Comparison of ENCODE assay signal across 1 cellular context in the genomic region with DNA sequence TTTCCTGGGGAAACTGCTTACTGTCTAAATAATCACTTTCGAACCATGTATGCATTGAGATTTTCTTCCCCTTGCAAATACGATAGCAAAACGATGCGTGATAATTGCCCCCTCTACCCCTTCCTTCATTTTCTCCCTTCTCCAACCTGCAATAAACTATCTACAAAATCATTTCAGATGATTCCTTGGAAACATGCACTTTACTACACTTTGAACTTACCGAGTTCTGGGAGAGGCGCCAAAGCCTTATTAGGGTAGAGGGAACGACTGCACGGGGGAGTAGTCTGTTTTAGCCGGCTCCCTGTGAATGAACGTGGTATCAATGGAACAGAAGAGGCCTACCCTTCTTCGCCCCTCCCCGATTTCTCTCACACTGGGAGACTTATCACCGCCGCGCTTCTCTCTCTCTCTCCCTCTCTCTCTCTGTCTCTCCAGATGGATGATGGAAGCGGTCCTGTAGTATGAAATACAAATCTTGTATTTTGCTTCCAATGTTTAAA.
TF ChIP-seq lines count a peak whose summit lies in the region.

A gene with protein sequence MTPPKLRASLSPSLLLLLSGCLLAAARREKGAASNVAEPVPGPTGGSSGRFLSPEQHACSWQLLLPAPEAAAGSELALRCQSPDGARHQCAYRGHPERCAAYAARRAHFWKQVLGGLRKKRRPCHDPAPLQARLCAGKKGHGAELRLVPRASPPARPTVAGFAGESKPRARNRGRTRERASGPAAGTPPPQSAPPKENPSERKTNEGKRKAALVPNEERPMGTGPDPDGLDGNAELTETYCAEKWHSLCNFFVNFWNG (minus strand): TSS at position 309 of the 500 bp plus-strand sequence. CDS start 517 bp downstream, outside the sequence.

TF ChIP-seq in HepG2, 621 proteins besides CTCF, POLR2A, EP300 and RAD21 (continued from another document and continues in another):
- TF ChIP-seq, protein P1, sequence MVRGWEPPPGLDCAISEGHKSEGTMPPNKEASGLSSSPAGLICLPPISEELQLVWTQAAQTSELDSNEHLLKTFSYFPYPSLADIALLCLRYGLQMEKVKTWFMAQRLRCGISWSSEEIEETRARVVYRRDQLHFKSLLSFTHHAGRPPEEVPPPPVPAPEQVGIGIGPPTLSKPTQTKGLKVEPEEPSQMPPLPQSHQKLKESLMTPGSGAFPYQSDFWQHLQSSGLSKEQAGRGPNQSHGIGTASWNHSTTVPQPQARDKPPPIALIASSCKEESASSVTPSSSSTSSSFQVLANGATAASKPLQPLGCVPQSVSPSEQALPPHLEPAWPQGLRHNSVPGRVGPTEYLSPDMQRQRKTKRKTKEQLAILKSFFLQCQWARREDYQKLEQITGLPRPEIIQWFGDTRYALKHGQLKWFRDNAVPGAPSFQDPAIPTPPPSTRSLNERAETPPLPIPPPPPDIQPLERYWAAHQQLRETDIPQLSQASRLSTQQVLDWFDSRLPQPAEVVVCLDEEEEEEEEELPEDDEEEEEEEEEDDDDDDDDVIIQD (CRISPR knock-in tag; IDR thresholded peaks at IDR 0.05; ENCODE audit: low read depth) = no peak
- TF ChIP-seq KDM5B (CRISPR knock-in tag; IDR thresholded peaks at IDR 0.05; ENCODE audit: borderline replicate concordance) (no peak), ZBTB7B (CRISPR knock-in tag; IDR thresholded peaks at IDR 0.05) (no peak), MIER3 (CRISPR knock-in tag; IDR thresholded peaks at IDR 0.05; ENCODE audit: borderline replicate concordance) (no peak), ZNF572 (CRISPR knock-in tag; IDR thresholded peaks at IDR 0.05) (0 out of 2 replicates have a peak, but pooled peaks have one; percentile 71), ZNF589 (CRISPR knock-in tag; conservative IDR thresholded peaks at IDR 0.05) (no peak), BRD4 (CRISPR knock-in tag; IDR thresholded peaks at IDR 0.05) (no peak), CBX2 (IDR thresholded peaks at IDR 0.05; ENCODE audit: low read depth, low read length) (no peak), CBX2 (CRISPR knock-in tag; IDR thresholded peaks at IDR 0.05; ENCODE audit: low read depth) (no peak), ZNF282 (IDR thresholded peaks at IDR 0.05; ENCODE audit: partially characterized antibody) (no peak), ZNF44 (CRISPR knock-in tag; IDR thresholded peaks at IDR 0.05) (no peak), PITX1 (CRISPR knock-in tag; IDR thresholded peaks at IDR 0.05) (0 out of 2 replicates have a peak, but pooled peaks have one; percentile 2), XBP1 (CRISPR knock-in tag; IDR thresholded peaks at IDR 0.05) (no peak), SRF (IDR thresholded peaks at IDR 0.05; ENCODE audit: low read depth, low read length) (peak; percentile 65; the same call in 1 of the 2 replicates), HHEX (CRISPR knock-in tag; IDR thresholded peaks at IDR 0.05) (no peak), SRSF9 (IDR thresholded peaks at IDR 0.05; ENCODE audit: borderline replicate concordance, insufficient read depth, low read depth, low read length, poor library complexity, severe bottlenecking) (no peak), BHLHE40 (IDR thresholded peaks at IDR 0.05; ENCODE audit: low read length) (no peak), ETV5 (CRISPR knock-in tag; IDR thresholded peaks at IDR 0.05; ENCODE audit: borderline replicate concordance) (no peak)
- TF ChIP-seq, protein P2, sequence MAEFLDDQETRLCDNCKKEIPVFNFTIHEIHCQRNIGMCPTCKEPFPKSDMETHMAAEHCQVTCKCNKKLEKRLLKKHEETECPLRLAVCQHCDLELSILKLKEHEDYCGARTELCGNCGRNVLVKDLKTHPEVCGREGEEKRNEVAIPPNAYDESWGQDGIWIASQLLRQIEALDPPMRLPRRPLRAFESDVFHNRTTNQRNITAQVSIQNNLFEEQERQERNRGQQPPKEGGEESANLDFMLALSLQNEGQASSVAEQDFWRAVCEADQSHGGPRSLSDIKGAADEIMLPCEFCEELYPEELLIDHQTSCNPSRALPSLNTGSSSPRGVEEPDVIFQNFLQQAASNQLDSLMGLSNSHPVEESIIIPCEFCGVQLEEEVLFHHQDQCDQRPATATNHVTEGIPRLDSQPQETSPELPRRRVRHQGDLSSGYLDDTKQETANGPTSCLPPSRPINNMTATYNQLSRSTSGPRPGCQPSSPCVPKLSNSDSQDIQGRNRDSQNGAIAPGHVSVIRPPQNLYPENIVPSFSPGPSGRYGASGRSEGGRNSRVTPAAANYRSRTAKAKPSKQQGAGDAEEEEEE (CRISPR knock-in tag; IDR thresholded peaks at IDR 0.05; ENCODE audit: borderline replicate concordance) = no peak
- TF ChIP-seq, protein P3, sequence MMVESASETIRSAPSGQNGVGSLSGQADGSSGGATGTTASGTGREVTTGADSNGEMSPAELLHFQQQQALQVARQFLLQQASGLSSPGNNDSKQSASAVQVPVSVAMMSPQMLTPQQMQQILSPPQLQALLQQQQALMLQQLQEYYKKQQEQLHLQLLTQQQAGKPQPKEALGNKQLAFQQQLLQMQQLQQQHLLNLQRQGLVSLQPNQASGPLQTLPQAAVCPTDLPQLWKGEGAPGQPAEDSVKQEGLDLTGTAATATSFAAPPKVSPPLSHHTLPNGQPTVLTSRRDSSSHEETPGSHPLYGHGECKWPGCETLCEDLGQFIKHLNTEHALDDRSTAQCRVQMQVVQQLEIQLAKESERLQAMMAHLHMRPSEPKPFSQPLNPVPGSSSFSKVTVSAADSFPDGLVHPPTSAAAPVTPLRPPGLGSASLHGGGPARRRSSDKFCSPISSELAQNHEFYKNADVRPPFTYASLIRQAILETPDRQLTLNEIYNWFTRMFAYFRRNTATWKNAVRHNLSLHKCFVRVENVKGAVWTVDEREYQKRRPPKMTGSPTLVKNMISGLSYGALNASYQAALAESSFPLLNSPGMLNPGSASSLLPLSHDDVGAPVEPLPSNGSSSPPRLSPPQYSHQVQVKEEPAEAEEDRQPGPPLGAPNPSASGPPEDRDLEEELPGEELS (CRISPR knock-in tag; IDR thresholded peaks at IDR 0.05) = no peak
- TF ChIP-seq, protein P4, sequence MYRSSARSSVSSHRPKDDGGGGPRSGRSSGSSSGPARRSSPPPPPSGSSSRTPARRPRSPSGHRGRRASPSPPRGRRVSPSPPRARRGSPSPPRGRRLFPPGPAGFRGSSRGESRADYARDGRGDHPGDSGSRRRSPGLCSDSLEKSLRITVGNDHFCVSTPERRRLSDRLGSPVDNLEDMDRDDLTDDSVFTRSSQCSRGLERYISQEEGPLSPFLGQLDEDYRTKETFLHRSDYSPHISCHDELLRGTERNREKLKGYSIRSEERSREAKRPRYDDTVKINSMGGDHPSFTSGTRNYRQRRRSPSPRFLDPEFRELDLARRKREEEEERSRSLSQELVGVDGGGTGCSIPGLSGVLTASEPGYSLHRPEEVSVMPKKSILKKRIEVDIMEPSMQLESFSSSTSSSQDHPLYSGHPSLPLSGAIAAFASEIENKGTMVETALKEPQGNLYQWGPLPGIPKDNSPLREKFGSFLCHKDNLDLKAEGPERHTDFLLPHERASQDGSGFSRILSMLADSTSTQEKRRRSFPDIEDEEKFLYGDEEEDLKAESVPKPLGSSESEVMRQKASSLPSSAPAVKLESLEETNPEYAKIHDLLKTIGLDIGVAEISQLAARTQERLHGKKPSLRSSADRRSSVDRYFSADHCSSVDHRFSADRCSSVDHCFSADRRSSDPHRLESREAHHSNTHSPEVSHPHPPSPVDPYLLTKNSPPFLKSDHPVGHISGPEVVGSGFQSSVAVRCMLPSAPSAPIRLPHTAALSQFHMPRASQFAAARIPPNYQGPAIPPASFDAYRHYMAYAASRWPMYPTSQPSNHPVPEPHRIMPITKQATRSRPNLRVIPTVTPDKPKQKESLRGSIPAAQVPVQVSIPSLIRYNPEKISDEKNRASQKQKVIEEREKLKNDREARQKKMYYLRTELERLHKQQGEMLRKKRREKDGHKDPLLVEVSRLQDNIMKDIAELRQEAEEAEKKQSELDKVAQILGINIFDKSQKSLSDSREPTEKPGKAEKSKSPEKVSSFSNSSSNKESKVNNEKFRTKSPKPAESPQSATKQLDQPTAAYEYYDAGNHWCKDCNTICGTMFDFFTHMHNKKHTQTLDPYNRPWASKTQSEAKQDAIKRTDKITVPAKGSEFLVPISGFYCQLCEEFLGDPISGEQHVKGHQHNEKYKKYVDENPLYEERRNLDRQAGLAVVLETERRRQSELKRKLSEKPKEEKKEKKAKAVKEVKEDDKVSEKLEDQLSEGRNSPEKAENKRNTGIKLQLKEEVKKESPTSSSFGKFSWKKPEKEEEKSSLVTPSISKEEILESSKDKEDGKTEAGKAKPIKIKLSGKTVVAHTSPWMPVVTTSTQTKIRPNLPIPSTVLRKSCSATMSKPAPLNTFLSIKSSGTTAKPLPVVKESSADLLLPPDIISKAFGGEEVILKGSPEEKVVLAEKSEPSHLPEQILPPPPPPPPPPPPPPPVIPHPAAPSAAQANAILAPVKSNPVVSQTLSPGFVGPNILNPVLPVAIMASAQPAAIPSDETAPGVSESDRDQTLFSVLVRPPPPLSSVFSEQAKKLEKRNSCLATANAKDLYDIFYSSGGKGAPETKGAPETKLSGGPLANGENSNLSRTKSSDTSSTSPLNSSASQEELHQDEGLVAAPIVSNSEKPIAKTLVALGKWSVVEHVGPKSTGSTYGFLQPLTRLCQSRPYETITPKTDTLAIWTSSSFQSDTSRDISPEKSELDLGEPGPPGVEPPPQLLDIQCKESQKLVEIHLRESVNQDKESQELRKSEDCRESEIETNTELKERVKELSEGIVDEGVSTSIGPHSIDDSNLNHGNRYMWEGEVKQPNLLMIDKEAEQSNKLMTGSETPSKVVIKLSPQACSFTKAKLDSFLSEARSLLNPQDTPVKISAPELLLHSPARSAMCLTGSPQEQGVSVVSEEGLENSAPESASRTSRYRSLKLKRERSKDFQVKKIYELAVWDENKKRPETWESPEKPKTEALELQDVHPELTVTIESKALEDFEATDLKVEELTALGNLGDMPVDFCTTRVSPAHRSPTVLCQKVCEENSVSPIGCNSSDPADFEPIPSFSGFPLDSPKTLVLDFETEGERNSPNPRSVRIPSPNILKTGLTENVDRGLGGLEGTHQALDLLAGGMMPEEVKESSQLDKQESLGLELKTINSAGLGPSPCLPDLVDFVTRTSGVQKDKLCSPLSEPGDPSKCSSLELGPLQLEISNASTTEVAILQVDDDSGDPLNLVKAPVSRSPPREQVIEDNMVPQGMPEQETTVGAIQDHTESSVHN (CRISPR knock-in tag; IDR thresholded peaks at IDR 0.05) = no peak
- TF ChIP-seq, protein P5, sequence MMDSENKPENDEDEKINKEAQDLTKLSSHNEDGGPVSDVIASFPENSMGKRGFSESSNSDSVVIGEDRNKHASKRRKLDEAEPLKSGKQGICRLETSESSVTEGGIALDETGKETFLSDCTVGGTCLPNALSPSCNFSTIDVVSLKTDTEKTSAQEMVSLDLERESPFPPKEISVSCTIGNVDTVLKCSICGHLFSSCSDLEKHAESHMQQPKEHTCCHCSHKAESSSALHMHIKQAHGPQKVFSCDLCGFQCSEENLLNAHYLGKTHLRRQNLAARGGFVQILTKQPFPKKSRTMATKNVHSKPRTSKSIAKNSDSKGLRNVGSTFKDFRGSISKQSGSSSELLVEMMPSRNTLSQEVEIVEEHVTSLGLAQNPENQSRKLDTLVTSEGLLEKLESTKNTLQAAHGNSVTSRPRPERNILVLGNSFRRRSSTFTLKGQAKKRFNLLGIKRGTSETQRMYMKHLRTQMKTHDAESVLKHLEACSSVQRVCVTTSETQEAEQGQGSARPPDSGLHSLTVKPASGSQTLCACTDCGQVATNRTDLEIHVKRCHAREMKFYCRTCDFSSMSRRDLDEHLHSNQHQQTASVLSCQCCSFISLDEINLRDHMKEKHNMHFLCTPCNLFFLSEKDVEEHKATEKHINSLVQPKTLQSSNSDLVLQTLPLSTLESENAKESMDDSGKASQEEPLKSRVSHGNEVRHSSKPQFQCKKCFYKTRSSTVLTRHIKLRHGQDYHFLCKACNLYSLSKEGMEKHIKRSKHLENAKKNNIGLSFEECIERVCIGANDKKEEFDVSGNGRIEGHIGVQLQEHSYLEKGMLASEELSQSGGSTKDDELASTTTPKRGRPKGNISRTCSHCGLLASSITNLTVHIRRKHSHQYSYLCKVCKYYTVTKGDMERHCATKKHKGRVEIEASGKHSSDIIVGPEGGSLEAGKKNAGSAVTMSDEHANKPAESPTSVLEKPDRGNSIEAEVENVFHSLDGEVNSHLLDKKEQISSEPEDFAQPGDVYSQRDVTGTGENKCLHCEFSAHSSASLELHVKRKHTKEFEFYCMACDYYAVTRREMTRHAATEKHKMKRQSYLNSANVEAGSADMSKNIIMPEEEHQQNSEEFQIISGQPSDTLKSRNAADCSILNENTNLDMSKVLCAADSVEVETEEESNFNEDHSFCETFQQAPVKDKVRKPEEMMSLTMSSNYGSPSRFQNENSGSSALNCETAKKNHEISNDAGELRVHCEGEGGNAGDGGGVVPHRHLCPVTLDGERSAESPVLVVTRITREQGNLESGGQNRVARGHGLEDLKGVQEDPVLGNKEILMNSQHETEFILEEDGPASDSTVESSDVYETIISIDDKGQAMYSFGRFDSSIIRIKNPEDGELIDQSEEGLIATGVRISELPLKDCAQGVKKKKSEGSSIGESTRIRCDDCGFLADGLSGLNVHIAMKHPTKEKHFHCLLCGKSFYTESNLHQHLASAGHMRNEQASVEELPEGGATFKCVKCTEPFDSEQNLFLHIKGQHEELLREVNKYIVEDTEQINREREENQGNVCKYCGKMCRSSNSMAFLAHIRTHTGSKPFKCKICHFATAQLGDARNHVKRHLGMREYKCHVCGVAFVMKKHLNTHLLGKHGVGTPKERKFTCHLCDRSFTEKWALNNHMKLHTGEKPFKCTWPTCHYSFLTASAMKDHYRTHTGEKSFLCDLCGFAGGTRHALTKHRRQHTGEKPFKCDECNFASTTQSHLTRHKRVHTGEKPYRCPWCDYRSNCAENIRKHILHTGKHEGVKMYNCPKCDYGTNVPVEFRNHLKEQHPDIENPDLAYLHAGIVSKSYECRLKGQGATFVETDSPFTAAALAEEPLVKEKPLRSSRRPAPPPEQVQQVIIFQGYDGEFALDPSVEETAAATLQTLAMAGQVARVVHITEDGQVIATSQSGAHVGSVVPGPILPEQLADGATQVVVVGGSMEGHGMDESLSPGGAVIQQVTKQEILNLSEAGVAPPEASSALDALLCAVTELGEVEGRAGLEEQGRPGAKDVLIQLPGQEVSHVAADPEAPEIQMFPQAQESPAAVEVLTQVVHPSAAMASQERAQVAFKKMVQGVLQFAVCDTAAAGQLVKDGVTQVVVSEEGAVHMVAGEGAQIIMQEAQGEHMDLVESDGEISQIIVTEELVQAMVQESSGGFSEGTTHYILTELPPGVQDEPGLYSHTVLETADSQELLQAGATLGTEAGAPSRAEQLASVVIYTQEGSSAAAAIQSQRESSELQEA (CRISPR knock-in tag; IDR thresholded peaks at IDR 0.05; ENCODE audit: not compliant biosample characterization) = no peak
- TF ChIP-seq, protein P6, sequence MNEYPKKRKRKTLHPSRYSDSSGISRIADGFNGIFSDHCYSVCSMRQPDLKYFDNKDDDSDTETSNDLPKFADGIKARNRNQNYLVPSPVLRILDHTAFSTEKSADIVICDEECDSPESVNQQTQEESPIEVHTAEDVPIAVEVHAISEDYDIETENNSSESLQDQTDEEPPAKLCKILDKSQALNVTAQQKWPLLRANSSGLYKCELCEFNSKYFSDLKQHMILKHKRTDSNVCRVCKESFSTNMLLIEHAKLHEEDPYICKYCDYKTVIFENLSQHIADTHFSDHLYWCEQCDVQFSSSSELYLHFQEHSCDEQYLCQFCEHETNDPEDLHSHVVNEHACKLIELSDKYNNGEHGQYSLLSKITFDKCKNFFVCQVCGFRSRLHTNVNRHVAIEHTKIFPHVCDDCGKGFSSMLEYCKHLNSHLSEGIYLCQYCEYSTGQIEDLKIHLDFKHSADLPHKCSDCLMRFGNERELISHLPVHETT (CRISPR knock-in tag; conservative IDR thresholded peaks at IDR 0.05) = no peak
